ENCODE assay signal across 8 cellular contexts in the genomic region with DNA sequence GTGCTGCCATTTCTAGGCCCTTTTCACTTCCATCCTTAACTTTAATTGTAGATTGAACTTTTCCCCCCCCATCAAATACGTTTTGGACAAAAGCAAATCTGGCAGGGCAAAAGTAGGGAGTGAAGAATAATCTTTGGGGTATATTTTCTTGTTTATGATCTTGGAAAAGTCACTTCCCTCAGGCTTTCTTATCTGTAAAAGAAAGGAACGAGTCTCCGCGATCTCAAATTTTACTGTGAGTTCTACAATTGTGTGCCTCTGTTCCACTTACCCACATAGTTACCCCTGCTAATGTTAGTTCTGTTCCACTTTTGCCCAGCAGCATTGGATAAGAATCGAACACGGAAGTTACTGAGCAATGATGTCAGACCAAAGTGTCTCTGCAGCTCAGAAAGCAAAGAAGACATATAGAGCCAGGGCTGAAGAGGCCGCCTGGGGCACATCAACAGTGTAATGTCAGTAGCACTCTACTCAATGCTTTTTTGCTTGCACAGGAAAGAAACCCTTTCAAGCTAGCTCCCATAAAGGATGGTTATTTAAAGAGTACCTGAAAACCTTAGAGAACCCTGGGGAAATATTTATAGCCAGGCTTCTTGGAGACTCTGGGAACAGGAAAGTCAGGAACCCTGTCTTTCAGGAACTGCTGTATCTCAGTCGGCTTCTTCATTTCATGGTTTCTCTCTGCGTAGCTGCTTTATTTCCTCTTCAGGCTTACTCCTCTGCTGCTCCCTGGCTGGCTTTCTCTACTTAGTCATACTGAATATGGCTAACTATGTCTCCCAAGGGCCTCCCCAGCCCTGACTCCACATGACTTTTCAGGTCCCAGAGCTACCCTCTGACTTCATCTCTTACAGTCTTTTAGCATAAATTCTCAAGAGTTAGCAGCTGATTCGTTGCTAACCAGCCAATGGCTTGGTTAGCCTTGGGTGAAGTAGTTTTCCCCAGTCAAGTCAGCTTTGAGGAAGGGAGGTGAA.
A peak's percentile ranks its signal among the peaks of the same experiment; 100 is the strongest.
DNase-seq lines count a peak whose midpoint lies in the region; ATAC-seq and TF ChIP-seq lines count a peak whose summit lies in the region.

No MANE protein-coding gene starts in this region.

- H3K4me2 ChIP-seq in hepatocyte: no peak overlapping the region

- TF ChIP-seq CTCF in hepatocyte (IDR thresholded peaks at IDR 0.05; ENCODE audit: poor library complexity) (no peak), spleen (IDR thresholded peaks at IDR 0.05 in 8 of 11, conservative IDR thresholded peaks at IDR 0.05 in 3 of 11) (no peak), esophagus squamous epithelium (IDR thresholded peaks at IDR 0.05) (no peak)

- H3K27me3 ChIP-seq in hepatocyte (no peaks in the 10 kb centered on the region), spleen (replicated peaks in 1 of 7) (no peaks in the 10 kb centered on the region), esophagus squamous epithelium (no peaks in the 10 kb centered on the region)

- peaks cover 5% of the 10 kb centered on the region for H3K4me1 ChIP-seq in hepatocyte (ENCODE audit: insufficient read depth)
- peaks cover 0 to 7% (median 0%) of the 10 kb centered on the region in 6 donors for H3K4me1 ChIP-seq in spleen
- no peaks in the 10 kb centered on the region for H3K4me1 ChIP-seq in esophagus squamous epithelium

- WGBS in hepatocyte (ENCODE audit: low lambda C conversion rate, missing lambda C conversion rate): 80% methylated on average over 10 of the region's 10 CpGs
- 79 to 87% (median 82%) methylated on average over 10 of the region's 10 CpGs for WGBS in spleen, 5 donors
- 65 to 79% methylated on average over 9 to 10 of the region's 10 CpGs for WGBS in esophagus squamous epithelium, 2 donors

- no peak for TF ChIP-seq POLR2A in spleen (IDR thresholded peaks at IDR 0.05)
- TF ChIP-seq POLR2A in esophagus squamous epithelium (IDR thresholded peaks at IDR 0.05): no peak

- no peaks in the 10 kb centered on the region for H3K79me2 ChIP-seq in hepatocyte

- H3K4me3 ChIP-seq in hepatocyte (no peak overlapping the region), spleen (no peak overlapping the region), esophagus squamous epithelium (no peak overlapping the region)

- H3K36me3 ChIP-seq in hepatocyte (replicated peaks; ENCODE audit: insufficient read depth, low read depth): no peaks in the 10 kb centered on the region
- no peaks in the 10 kb centered on the region for H3K36me3 ChIP-seq in spleen
- H3K36me3 ChIP-seq in esophagus squamous epithelium: no peaks in the 10 kb centered on the region

- H2AFZ ChIP-seq in hepatocyte: peak overlapping the region; percentile 42

- H3K9me3 ChIP-seq in hepatocyte (ENCODE audit: low read depth): no peaks in the 10 kb centered on the region
- H3K9me3 ChIP-seq in spleen: no peaks in the 10 kb centered on the region
- H3K9me3 ChIP-seq in esophagus squamous epithelium: no peaks in the 10 kb centered on the region

- H3K9me2 ChIP-seq in hepatocyte (replicated peaks; ENCODE audit: insufficient read depth): no peaks in the 10 kb centered on the region

- DNase-seq in LHCN-M2 (ENCODE audit: low read depth) (peak; percentile 62), hepatocyte (ENCODE audit: low spot score) (no peak), LoVo (ENCODE audit: low spot score) (no peak), NCI-H510A treated with DMSO at 0.1 percent for 48 hours (lab: John Stamatoyannopoulos, UW) (no peak), spleen (no peak), esophagus squamous epithelium (lab: John Stamatoyannopoulos, UW) (no peak)

- no peaks in the 10 kb centered on the region for H4K20me1 ChIP-seq in hepatocyte (ENCODE audit: insufficient read depth, poor library complexity, severe bottlenecking)

- H3K27ac ChIP-seq in hepatocyte (peak overlapping the region; percentile 28), spleen (no peak overlapping the region), esophagus squamous epithelium (no peak overlapping the region)

- intact Hi-C loops in spleen (cut with DNase I; ENCODE audit: low total_unique reads): no loop called here
- intact Hi-C loops in esophagus squamous epithelium (cut with DNase I): no loop called here

- ATAC-seq in GM18511 (IDR thresholded peaks at IDR 0.05; ENCODE audit: unreplicated experiment) (peak; percentile 94), GM21825 (IDR thresholded peaks at IDR 0.05; ENCODE audit: unreplicated experiment) (peak; percentile 73)
